In genomic region chr13:36778083-36778671, GRCh38 we compare ENCODE assay signal across 1 cellular context.
TF ChIP-seq lines count a peak whose summit lies in the region.

No MANE protein-coding gene starts in this region.

TF ChIP-seq in HepG2, 621 proteins besides CTCF, POLR2A, EP300 and RAD21 (continued from another document):
- TF ChIP-seq, protein P1, sequence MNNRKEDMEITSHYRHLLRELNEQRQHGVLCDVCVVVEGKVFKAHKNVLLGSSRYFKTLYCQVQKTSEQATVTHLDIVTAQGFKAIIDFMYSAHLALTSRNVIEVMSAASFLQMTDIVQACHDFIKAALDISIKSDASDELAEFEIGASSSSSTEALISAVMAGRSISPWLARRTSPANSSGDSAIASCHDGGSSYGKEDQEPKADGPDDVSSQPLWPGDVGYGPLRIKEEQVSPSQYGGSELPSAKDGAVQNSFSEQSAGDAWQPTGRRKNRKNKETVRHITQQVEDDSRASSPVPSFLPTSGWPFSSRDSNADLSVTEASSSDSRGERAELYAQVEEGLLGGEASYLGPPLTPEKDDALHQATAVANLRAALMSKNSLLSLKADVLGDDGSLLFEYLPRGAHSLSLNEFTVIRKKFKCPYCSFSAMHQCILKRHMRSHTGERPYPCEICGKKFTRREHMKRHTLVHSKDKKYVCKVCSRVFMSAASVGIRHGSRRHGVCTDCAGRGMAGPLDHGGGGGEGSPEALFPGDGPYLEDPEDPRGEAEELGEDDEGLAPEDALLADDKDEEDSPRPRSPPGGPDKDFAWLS (CRISPR knock-in tag; IDR thresholded peaks at IDR 0.05; ENCODE audit: borderline replicate concordance), result no peak
- no peak for TF ChIP-seq ZNF792 (CRISPR knock-in tag; IDR thresholded peaks at IDR 0.05)
- no peak for TF ChIP-seq POLR2AphosphoS5 (IDR thresholded peaks at IDR 0.05; ENCODE audit: low read depth, low read length)
- TF ChIP-seq, protein P2, sequence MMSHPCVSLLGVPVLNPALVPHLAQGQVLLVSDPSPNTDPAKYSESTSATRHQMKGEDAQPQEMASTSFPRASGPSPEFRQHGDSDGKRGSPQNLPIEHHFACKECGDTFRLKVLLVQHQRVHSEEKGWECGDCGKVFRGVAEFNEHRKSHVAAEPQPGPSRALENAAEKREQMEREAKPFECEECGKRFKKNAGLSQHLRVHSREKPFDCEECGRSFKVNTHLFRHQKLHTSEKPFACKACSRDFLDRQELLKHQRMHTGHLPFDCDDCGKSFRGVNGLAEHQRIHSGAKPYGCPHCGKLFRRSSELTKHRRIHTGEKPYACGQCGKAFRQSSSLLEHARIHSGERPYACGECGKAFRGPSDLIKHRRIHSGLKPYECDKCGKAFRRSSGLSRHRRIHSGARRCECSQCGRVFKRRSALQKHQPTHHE (CRISPR knock-in tag; IDR thresholded peaks at IDR 0.05; ENCODE audit: borderline replicate concordance), result no peak
- TF ChIP-seq DNMT1 (CRISPR knock-in tag; IDR thresholded peaks at IDR 0.05), result no peak
- TF ChIP-seq RARA (CRISPR knock-in tag; IDR thresholded peaks at IDR 0.05), result no peak
